10 cellular contexts compared by ENCODE assay signal in genomic region chr4:103664676-103665075, GRCh38. TPM values are rescaled to one million over a fixed set of nuclear protein-coding genes. Genes with fewer than 3 reads are reported as not detected.
"Had no signal": no experiment of that assay in that cellular context is flagged by ENCODE, and none has a peak within 500 bp of the region (broad histone marks: within the 10 kb centered on the region; RNA-seq: fewer than 3 reads in every experiment).

No MANE protein-coding gene starts in this region.

- H3K36me3 ChIP-seq: HAP-1 had no signal

- H3K4me3 ChIP-seq: GM23248, HAP-1 had no signal

- DNase-seq: GM23248, GOT3, H7, HFFc6, KBM-7 had no signal

- H3K27ac ChIP-seq: GM23248, HL-60 had no signal

- H3K9me3 ChIP-seq: HAP-1 had no signal

RNA-seq across cellular contexts. Expression of gene TACR3, which starts 55.1 kb away (rescaled TPM):
- total RNA-seq: GM23248, H4, HepG2, HFFc6, HT1080 had no signal
